ENCODE assay signal across 21 cellular contexts in genomic region chr12:3750616-3751015, GRCh38. TPM values are rescaled to one million over a fixed set of nuclear protein-coding genes. Genes with fewer than 3 reads are reported as not detected.
A peak's percentile ranks its signal among the peaks of the same experiment; 100 is the strongest.
DNase-seq lines count a peak whose midpoint lies in the region; ATAC-seq and TF ChIP-seq lines count a peak whose summit lies in the region.
"Had no signal": no experiment of that assay in that cellular context is flagged by ENCODE, and none has a peak within 500 bp of the region (broad histone marks: within the 10 kb centered on the region; RNA-seq: fewer than 3 reads in every experiment).

No MANE protein-coding gene starts in this region.

- H3K4me2 ChIP-seq in Loucy (ENCODE audit: low read depth, low read length, poor library complexity, severe bottlenecking) (peak overlapping the region; percentile 96), MM.1S (ENCODE audit: low read depth, low read length) (no peak overlapping the region)
- H3K4me2 ChIP-seq: A549, smooth muscle cell had no signal

- H3K4me3 Mint-ChIP-seq in activated CD4-positive, alpha-beta T cell treated with anti-CD3 and anti-CD28 coated beads, Interleukin-2, amount 10 ng/mL, durations not matched to agents 24 days and 14 days, result peak overlapping the region; percentile 90
- peak overlapping the region; percentile 97 for H3K4me3 Mint-ChIP-seq in activated naive CD8-positive, alpha-beta T cell treated with anti-CD3 and anti-CD28 coated beads, Interleukin-2, amount 50 U/mL, for 24 hours
- no peak overlapping the region for H3K4me3 Mint-ChIP-seq in osteocyte (ENCODE audit: unreplicated experiment)

- no peak for ATAC-seq in activated naive CD8-positive, alpha-beta T cell treated with anti-CD3 and anti-CD28 coated beads, Interleukin-2, amount 50 U/mL, for 24 hours
- ATAC-seq: gastroesophageal sphincter had no signal

- H3K9me2 ChIP-seq in Loucy (replicated peaks; ENCODE audit: low read depth, low read length) (no peaks in the 10 kb centered on the region), MM.1S (replicated peaks; ENCODE audit: insufficient read depth, low read length) (no peaks in the 10 kb centered on the region)

- H2AFZ ChIP-seq in Loucy (ENCODE audit: low read length) (no peak overlapping the region), MM.1S (ENCODE audit: low read length) (no peak overlapping the region)

- H3K36me3 ChIP-seq in Loucy (ENCODE audit: insufficient read depth, low read length), result no peaks in the 10 kb centered on the region
- H3K36me3 ChIP-seq in MM.1S (replicated peaks; ENCODE audit: insufficient read depth, low read length), result no peaks in the 10 kb centered on the region
- H3K36me3 ChIP-seq: ascending aorta, gastroesophageal sphincter had no signal

- peaks cover 51% of the 10 kb centered on the region for H3K79me2 ChIP-seq in Loucy (ENCODE audit: insufficient read depth, low read length)
- peaks cover 38% of the 10 kb centered on the region for H3K79me2 ChIP-seq in MM.1S (ENCODE audit: low read length)

- peaks cover 50% of the 10 kb centered on the region for H3K36me3 Mint-ChIP-seq in activated CD4-positive, alpha-beta T cell treated with anti-CD3 and anti-CD28 coated beads, Interleukin-2, amount 10 ng/mL, durations not matched to agents 24 days and 14 days (ENCODE audit: low read depth)
- peaks cover 43% of the 10 kb centered on the region for H3K36me3 Mint-ChIP-seq in activated naive CD8-positive, alpha-beta T cell treated with anti-CD3 and anti-CD28 coated beads, Interleukin-2, amount 50 U/mL, for 24 hours (ENCODE audit: low read depth)
- H3K36me3 Mint-ChIP-seq in osteocyte (ENCODE audit: unreplicated experiment), result no peaks in the 10 kb centered on the region

- peak overlapping the region; percentile 80 for H3K9ac ChIP-seq in Loucy (ENCODE audit: low read depth, low read length, poor library complexity, severe bottlenecking)
- no peak overlapping the region for H3K9ac ChIP-seq in MM.1S (ENCODE audit: low read length)

- H3K27me3 ChIP-seq in Loucy (ENCODE audit: insufficient read depth, low read length, poor library complexity, severe bottlenecking), result no peaks in the 10 kb centered on the region
- H3K27me3 ChIP-seq in MM.1S (replicated peaks; ENCODE audit: insufficient read depth, low read length), result no peaks in the 10 kb centered on the region
- H3K27me3 ChIP-seq: ascending aorta had no signal

- peaks cover 4% of the 10 kb centered on the region for H3K9me3 Mint-ChIP-seq in activated CD4-positive, alpha-beta T cell treated with anti-CD3 and anti-CD28 coated beads, Interleukin-2, amount 10 ng/mL, durations not matched to agents 24 days and 14 days
- H3K9me3 Mint-ChIP-seq in activated naive CD8-positive, alpha-beta T cell treated with anti-CD3 and anti-CD28 coated beads, Interleukin-2, amount 50 U/mL, for 24 hours, result no peaks in the 10 kb centered on the region
- peaks cover 6% of the 10 kb centered on the region for H3K9me3 Mint-ChIP-seq in osteocyte (ENCODE audit: unreplicated experiment)

- no peak overlapping the region for H3K27ac ChIP-seq in MM.1S (ENCODE audit: low read length)
- H3K27ac ChIP-seq: A549, ascending aorta, epithelial cell of prostate, gastroesophageal sphincter had no signal

- H3K27ac Mint-ChIP-seq in activated CD4-positive, alpha-beta T cell treated with anti-CD3 and anti-CD28 coated beads, Interleukin-2, amount 10 ng/mL, durations not matched to agents 24 days and 14 days, result peak overlapping the region; percentile 98
- H3K27ac Mint-ChIP-seq in activated naive CD8-positive, alpha-beta T cell treated with anti-CD3 and anti-CD28 coated beads, Interleukin-2, amount 50 U/mL, for 24 hours, result peak overlapping the region; percentile 98
- no peak overlapping the region for H3K27ac Mint-ChIP-seq in osteocyte (ENCODE audit: unreplicated experiment)
- H3K27ac Mint-ChIP-seq: progenitor cell of endocrine pancreas had no signal

- peaks cover 6% of the 10 kb centered on the region; the same call in 1 of the 2 replicates for H3F3A ChIP-seq in Loucy (ENCODE audit: low read depth)
- H3F3A ChIP-seq in MM.1S (ENCODE audit: insufficient read depth, low read length), result peaks cover 4% of the 10 kb centered on the region; the same call in 1 of the 2 replicates

- H3K4me1 ChIP-seq in Loucy (ENCODE audit: insufficient read depth, low read length, poor library complexity, severe bottlenecking) (peaks cover 42% of the 10 kb centered on the region), MM.1S (ENCODE audit: low read length) (peaks cover 12% of the 10 kb centered on the region; the same call in 1 of the 2 replicates)
- H3K4me1 ChIP-seq: A549, ascending aorta had no signal

- H4K20me1 ChIP-seq in Loucy (ENCODE audit: insufficient read depth, low read length, poor library complexity, severe bottlenecking) (peaks cover 7% of the 10 kb centered on the region), MM.1S (ENCODE audit: insufficient read depth, low read length) (no peaks in the 10 kb centered on the region)

- H3K4me1 Mint-ChIP-seq in activated CD4-positive, alpha-beta T cell treated with anti-CD3 and anti-CD28 coated beads, Interleukin-2, amount 10 ng/mL, durations not matched to agents 24 days and 14 days, result peaks cover 59% of the 10 kb centered on the region
- peaks cover 67% of the 10 kb centered on the region for H3K4me1 Mint-ChIP-seq in activated naive CD8-positive, alpha-beta T cell treated with anti-CD3 and anti-CD28 coated beads, Interleukin-2, amount 50 U/mL, for 24 hours
- H3K4me1 Mint-ChIP-seq in osteocyte (ENCODE audit: unreplicated experiment), result peaks cover 7% of the 10 kb centered on the region

- no peak for TF ChIP-seq CTCF in Loucy (conservative IDR thresholded peaks at IDR 0.05; ENCODE audit: low read length)
- TF ChIP-seq CTCF in osteocyte (IDR thresholded peaks at IDR 0.05), result no peak
- TF ChIP-seq CTCF in MM.1S (IDR thresholded peaks at IDR 0.05; ENCODE audit: low read length), result no peak

- H3K9me3 ChIP-seq in Loucy (ENCODE audit: insufficient read depth, low read depth, low read length), result no peaks in the 10 kb centered on the region
- no peaks in the 10 kb centered on the region for H3K9me3 ChIP-seq in MM.1S (replicated peaks; ENCODE audit: insufficient read depth, low read length)
- H3K9me3 ChIP-seq: A549, ascending aorta had no signal

- no peaks in the 10 kb centered on the region for H3K27me3 Mint-ChIP-seq in activated CD4-positive, alpha-beta T cell treated with anti-CD3 and anti-CD28 coated beads, Interleukin-2, amount 10 ng/mL, durations not matched to agents 24 days and 14 days
- no peaks in the 10 kb centered on the region for H3K27me3 Mint-ChIP-seq in activated naive CD8-positive, alpha-beta T cell treated with anti-CD3 and anti-CD28 coated beads, Interleukin-2, amount 50 U/mL, for 24 hours
- peaks cover 26% of the 10 kb centered on the region for H3K27me3 Mint-ChIP-seq in osteocyte (ENCODE audit: unreplicated experiment)

- intact Hi-C loops in activated CD4-positive, alpha-beta T cell treated with anti-CD3 and anti-CD28 coated beads, Interleukin-2, amount 10 ng/mL, durations not matched to agents 24 days and 14 days (cut with micrococcal nuclease), result loop anchor here (5.0 to 10.0 kb wide), 5 partner anchors 52 to 956 kb away; partner anchors contain the start of genes FKBP4 and PARP11

- no peak for DNase-seq in activated CD4-positive, alpha-beta T cell treated with anti-CD3 and anti-CD28 coated beads, Interleukin-2, amount 10 ng/mL, durations not matched to agents 24 days and 14 days
- no peak for DNase-seq in activated CD4-positive, alpha-beta T cell treated with anti-CD3 and anti-CD28 coated beads, Interleukin-2, amount 50 U/mL, for 48 hours
- DNase-seq in activated naive CD8-positive, alpha-beta T cell treated with anti-CD3 and anti-CD28 coated beads, Interleukin-2, amount 50 U/mL, for 24 hours, result no peak
- peak; percentile 68 for DNase-seq in osteocyte (ENCODE audit: extremely low spot score, unreplicated experiment)
- no peak for DNase-seq in NCI-H526 treated with DMSO at 0.1 percent for 48 hours (lab: John Stamatoyannopoulos, UW)
- no peak for DNase-seq in NCI-H774 (lab: John Stamatoyannopoulos, UW)
- DNase-seq in MM.1S, result no peak
- DNase-seq: cortex of kidney, EL, IMR-90, NCI-H1048, NCI-H2081, NCI-H526, trophoblast cell had no signal

- H3K4me3 ChIP-seq in Loucy (ENCODE audit: low read length, poor library complexity, severe bottlenecking) (peak overlapping the region; percentile 96), MM.1S (ENCODE audit: low read length) (no peak overlapping the region)
- H3K4me3 ChIP-seq: A549, ascending aorta, gastroesophageal sphincter, smooth muscle cell had no signal

RNA-seq across cellular contexts. Expression of gene CRACR2A, which starts 2.3 kb away (rescaled TPM):
- total RNA-seq in activated CD4-positive, alpha-beta T cell treated with anti-CD3 and anti-CD28 coated beads, Interleukin-2, amount 10 ng/mL, durations not matched to agents 24 days and 14 days, result 26.6 and 27.0 TPM in 2 replicates
- total RNA-seq in osteocyte, result 0.08 and 0.13 TPM in 2 replicates

Comparison
In these comparisons a context has a peak if more than half of its experiments do, and no peak if none do; other contexts are left out.
1. RNA of gene CRACR2A, which starts 2.3 kb away (total RNA-seq): 26.6 to 27.0 TPM in activated CD4-positive, alpha-beta T cell treated with anti-CD3 and anti-CD28 coated beads, Interleukin-2, amount 10 ng/mL, durations not matched to agents 24 days and 14 days; 0.08 to 0.13 TPM in osteocyte; every median in the first group is over 10 times any median in the second.